In genomic region chrX:151736685-151737084, GRCh38 we compare ENCODE assay signal across 37 cellular contexts. TPM values are rescaled to one million over a fixed set of nuclear protein-coding genes. Genes with fewer than 3 reads are reported as not detected.
"Had no signal": no experiment of that assay in that cellular context is flagged by ENCODE, and none has a peak within 500 bp of the region (broad histone marks: within the 10 kb centered on the region; RNA-seq: fewer than 3 reads in every experiment).

No MANE protein-coding gene starts in this region.

- H3K9me3 ChIP-seq: esophagus squamous epithelium, gastroesophageal sphincter, heart right ventricle had no signal

- H3K27ac ChIP-seq: brain microvascular endothelial cell, epithelial cell of prostate, esophagus squamous epithelium, gastroesophageal sphincter, heart right ventricle, VCaP had no signal

- H3K4me1 ChIP-seq: esophagus squamous epithelium, gastroesophageal sphincter, heart right ventricle had no signal

- DNase-seq: activated CD4-positive, alpha-beta T cell treated with anti-CD3 and anti-CD28 coated beads for 48 hours; activated CD4-positive, alpha-beta T cell treated with anti-CD3 and anti-CD28 coated beads, Interleukin-2, amount 50 U/mL, for 1 hour; activated CD4-positive, alpha-beta T cell treated with anti-CD3 and anti-CD28 coated beads, Interleukin-2, amount 50 U/mL, for 48 hours; activated CD8-positive, alpha-beta memory T cell treated with anti-CD3 and anti-CD28 coated beads for 24 hours; activated CD8-positive, alpha-beta T cell treated with anti-CD3 and anti-CD28 coated beads for 36 hours; activated effector memory CD4-positive, alpha-beta T cell treated with Interleukin-2 at 50 U/mL for 16 hours; activated gamma-delta T cell treated with Interleukin-2 at 50 U/mL for 16 hours; activated naive CD4-positive, alpha-beta T cell treated with anti-CD3 and anti-CD28 coated beads, Interleukin-2, amount 50 U/mL, for 16 hours; activated naive CD4-positive, alpha-beta T cell treated with Interleukin-2 at 50 U/mL for 16 hours; activated T-cell treated with anti-CD3 and anti-CD28 coated beads, Interleukin-2, amount 50 U/mL, for 4 hours; amniotic stem cell; anterior cingulate cortex; brain microvascular endothelial cell; cortex of kidney; effector CD8-positive, alpha-beta T cell; esophagus squamous epithelium; foreskin melanocyte; heart right ventricle; T-cell; T-helper 9 cell had no signal

- H3K36me3 ChIP-seq: brain microvascular endothelial cell, esophagus squamous epithelium, gastroesophageal sphincter, heart right ventricle had no signal

- H3K27me3 ChIP-seq: brain microvascular endothelial cell, esophagus squamous epithelium, gastroesophageal sphincter had no signal

- H3K4me3 ChIP-seq: esophagus squamous epithelium, gastroesophageal sphincter, heart right ventricle had no signal

RNA-seq across cellular contexts. Expression of gene CNGA2, which starts 2.1 kb away (rescaled TPM):
- total RNA-seq: activated CD8-positive, alpha-beta T cell treated with anti-CD3 and anti-CD28 coated beads for 36 hours; activated T-cell treated with anti-CD3 and anti-CD28 coated beads, Interleukin-2, amount 50 U/mL, for 4 hours; activated T-helper 17 cell treated with anti-CD3 and anti-CD28 coated beads, Interleukin-2, amount 50 U/mL, for 72 hours; astrocyte; bronchial epithelial cell; cardiac septum; cerebellum; dermis microvascular lymphatic vessel endothelial cell; endothelial cell of umbilical vein; esophagus squamous epithelium; fibroblast of lung; fibroblast of villous mesenchyme; gastroesophageal sphincter; glomerular endothelial cell; heart right ventricle; T-cell; T-helper 2 cell treated with Interferon-gamma antibody and Interleukin-4, amounts not matched to agents 100 ng/mL and 5 ng/mL, for 36 hours; WTC11 had no signal
- polyA plus RNA-seq: adipose tissue, endothelial cell of umbilical vein, esophagus, fibroblast of lung, heart right ventricle had no signal

RNA-seq across cellular contexts. Expression of gene FATE1, which starts 20.9 kb away (rescaled TPM):
- total RNA-seq: activated CD8-positive, alpha-beta T cell treated with anti-CD3 and anti-CD28 coated beads for 36 hours; activated T-cell treated with anti-CD3 and anti-CD28 coated beads, Interleukin-2, amount 50 U/mL, for 4 hours; activated T-helper 17 cell treated with anti-CD3 and anti-CD28 coated beads, Interleukin-2, amount 50 U/mL, for 72 hours; astrocyte; bronchial epithelial cell; cerebellum; dermis microvascular lymphatic vessel endothelial cell; endothelial cell of umbilical vein; esophagus squamous epithelium; fibroblast of lung; fibroblast of villous mesenchyme; T-cell; T-helper 2 cell treated with Interferon-gamma antibody and Interleukin-4, amounts not matched to agents 100 ng/mL and 5 ng/mL, for 36 hours; WTC11 had no signal
- polyA plus RNA-seq: endothelial cell of umbilical vein, esophagus, fibroblast of lung had no signal

RNA-seq across cellular contexts. Expression of gene PRRG3, which starts 41.4 kb away (rescaled TPM):
- total RNA-seq: activated CD8-positive, alpha-beta T cell treated with anti-CD3 and anti-CD28 coated beads for 36 hours; activated T-cell treated with anti-CD3 and anti-CD28 coated beads, Interleukin-2, amount 50 U/mL, for 4 hours; activated T-helper 17 cell treated with anti-CD3 and anti-CD28 coated beads, Interleukin-2, amount 50 U/mL, for 72 hours; bronchial epithelial cell; dermis microvascular lymphatic vessel endothelial cell; endothelial cell of umbilical vein; fibroblast of villous mesenchyme; T-cell; T-helper 2 cell treated with Interferon-gamma antibody and Interleukin-4, amounts not matched to agents 100 ng/mL and 5 ng/mL, for 36 hours had no signal
- polyA plus RNA-seq: endothelial cell of umbilical vein, fibroblast of lung had no signal
